ENCODE assay signal across 14 cellular contexts in the genomic region with DNA sequence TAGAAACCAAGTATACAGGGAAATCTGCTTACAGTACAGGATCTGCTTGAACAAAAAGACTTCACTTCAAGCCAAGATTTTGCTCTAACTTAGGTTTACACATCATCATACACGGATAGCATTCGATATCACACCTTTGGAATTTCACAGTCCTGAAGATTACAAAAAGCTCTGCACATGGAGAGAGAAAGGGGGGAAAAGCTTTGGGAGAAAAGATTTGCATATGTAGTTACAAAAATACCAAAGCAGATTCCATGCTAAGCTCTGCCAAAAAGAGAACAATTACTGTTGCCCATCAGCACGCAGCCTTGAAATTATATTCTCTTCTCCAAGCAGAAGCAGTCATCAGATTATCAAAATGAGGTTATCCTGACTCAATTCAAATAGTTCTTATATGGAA.
DNase-seq lines count a peak whose midpoint lies in the region; ATAC-seq and TF ChIP-seq lines count a peak whose summit lies in the region.
"Had no signal": no experiment of that assay in that cellular context is flagged by ENCODE, and none has a peak within 500 bp of the region (broad histone marks: within the 10 kb centered on the region; RNA-seq: fewer than 3 reads in every experiment).

No MANE protein-coding gene starts in this region.

- H3K36me3 Mint-ChIP-seq in memory B cell: peaks cover 17% of the 10 kb centered on the region
- H3K36me3 Mint-ChIP-seq in activated CD8-positive, alpha-beta memory T cell treated with anti-CD3 and anti-CD28 coated beads, Interleukin-2, amount 10 ng/mL, durations not matched to agents 7 days and 5 days: peaks cover 21% of the 10 kb centered on the region

- CTCF ChIA-PET in activated CD8-positive, alpha-beta memory T cell treated with anti-CD3 and anti-CD28 coated beads, Interleukin-2, amount 10 ng/mL, durations not matched to agents 7 days and 5 days (lab: Charles Lee): interaction anchor here (0.7 to 3.8 kb wide), 9 partner anchors 9 to 190 kb away, joined by 3 to 25 read pairs (median 4); no protein-coding TSS in a partner anchor

- no peaks in the 10 kb centered on the region for H3K36me3 ChIP-seq in adipocyte (ENCODE audit: control insufficient read depth, insufficient read depth, low read length, severe bottlenecking)
- H3K36me3 ChIP-seq: breast epithelium, lower lobe of right lung had no signal

- no peaks in the 10 kb centered on the region for H3K9me3 Mint-ChIP-seq in memory B cell
- no peaks in the 10 kb centered on the region for H3K9me3 Mint-ChIP-seq in activated CD8-positive, alpha-beta memory T cell treated with anti-CD3 and anti-CD28 coated beads, Interleukin-2, amount 10 ng/mL, durations not matched to agents 7 days and 5 days (ENCODE audit: low read depth)

- no peaks in the 10 kb centered on the region for H3K9me3 ChIP-seq in adipocyte (ENCODE audit: control insufficient read depth, low read length)
- H3K9me3 ChIP-seq: breast epithelium, lower lobe of right lung had no signal

- no peak for TF ChIP-seq CTCF in AG10803 (conservative IDR thresholded peaks at IDR 0.05; ENCODE audit: low read length)
- TF ChIP-seq CTCF in GM12865 (IDR thresholded peaks at IDR 0.05; ENCODE audit: insufficient read depth, low read depth, low read length, missing control alignments): no peak

- no peaks in the 10 kb centered on the region for H3K27me3 Mint-ChIP-seq in memory B cell
- H3K27me3 Mint-ChIP-seq in activated CD8-positive, alpha-beta memory T cell treated with anti-CD3 and anti-CD28 coated beads, Interleukin-2, amount 10 ng/mL, durations not matched to agents 7 days and 5 days: no peaks in the 10 kb centered on the region

- H3K27ac Mint-ChIP-seq in memory B cell: peak overlapping the region; percentile 49
- H3K27ac Mint-ChIP-seq in activated CD8-positive, alpha-beta memory T cell treated with anti-CD3 and anti-CD28 coated beads, Interleukin-2, amount 10 ng/mL, durations not matched to agents 7 days and 5 days: no peak overlapping the region

- no peak overlapping the region for H3K4me3 ChIP-seq in AG10803 (ENCODE audit: low read length)
- peak overlapping the region; percentile 61; the same call in 1 of the 2 replicates for H3K4me3 ChIP-seq in GM12865 (ENCODE audit: low read depth, low read length)
- H3K4me3 ChIP-seq in adipocyte (ENCODE audit: low read length): no peak overlapping the region
- H3K4me3 ChIP-seq: breast epithelium, lower lobe of right lung had no signal

- H3K27me3 ChIP-seq in adipocyte (replicated peaks; ENCODE audit: control insufficient read depth, insufficient read depth, low read length): no peaks in the 10 kb centered on the region
- H3K27me3 ChIP-seq: breast epithelium had no signal

- peak; percentile 85 for DNase-seq in AG10803 (ENCODE audit: low read depth)
- no peak for DNase-seq in GM12865 (ENCODE audit: low read depth)
- DNase-seq in adipocyte (ENCODE audit: low read depth): peak; percentile 60
- DNase-seq in memory B cell (ENCODE audit: low spot score in 2 of 2): no peak
- DNase-seq in NCI-H1436 (lab: John Stamatoyannopoulos, UW): no peak
- DNase-seq in activated CD8-positive, alpha-beta memory T cell treated with anti-CD3 and anti-CD28 coated beads, Interleukin-2, amount 10 ng/mL, durations not matched to agents 7 days and 5 days: no peak
- no peak for DNase-seq in LoVo (ENCODE audit: low spot score)
- DNase-seq: lower lobe of right lung; NCI-H2029; SHP77; stimulated activated CD4-positive, alpha-beta T cell treated with anti-CD3 and anti-CD28 coated beads, Interleukin-2, amount 100 ng/mL, for 48 hours; stimulated activated naive CD4-positive, alpha-beta T cell had no signal

- peaks cover 37% of the 10 kb centered on the region for H3K4me1 ChIP-seq in adipocyte (ENCODE audit: control insufficient read depth, insufficient read depth, low read length)
- H3K4me1 ChIP-seq: breast epithelium had no signal

- no peak overlapping the region for H3K9ac ChIP-seq in adipocyte (ENCODE audit: low read length)

- ATAC-seq in memory B cell (ENCODE audit: low read depth) (no peak), HG02884 (IDR thresholded peaks at IDR 0.05; ENCODE audit: unreplicated experiment) (no peak)
- ATAC-seq in activated CD8-positive, alpha-beta memory T cell treated with anti-CD3 and anti-CD28 coated beads, Interleukin-2, amount 10 ng/mL, durations not matched to agents 7 days and 5 days: no peak
- ATAC-seq: lower lobe of right lung had no signal

- no peak overlapping the region for H3K4me3 Mint-ChIP-seq in memory B cell
- no peak overlapping the region for H3K4me3 Mint-ChIP-seq in activated CD8-positive, alpha-beta memory T cell treated with anti-CD3 and anti-CD28 coated beads, Interleukin-2, amount 10 ng/mL, durations not matched to agents 7 days and 5 days

- H3K4me1 Mint-ChIP-seq in memory B cell: peaks cover 45% of the 10 kb centered on the region
- peaks cover 74% of the 10 kb centered on the region for H3K4me1 Mint-ChIP-seq in activated CD8-positive, alpha-beta memory T cell treated with anti-CD3 and anti-CD28 coated beads, Interleukin-2, amount 10 ng/mL, durations not matched to agents 7 days and 5 days

Comparison
In these comparisons a context has a peak if more than half of its experiments do, and no peak if none do; other contexts are left out.
1. DNase-seq: peak in AG10803 (single experiment) and adipocyte (single experiment); none in GM12865 (single experiment), memory B cell (0 of 2), NCI-H1436 (single experiment), activated CD8-positive, alpha-beta memory T cell treated with anti-CD3 and anti-CD28 coated beads, Interleukin-2, amount 10 ng/mL, durations not matched to agents 7 days and 5 days (single experiment) and LoVo (single experiment).